In genomic region chr10:131773321-131773988, GRCh38 we compare ENCODE assay signal across 19 cellular contexts.
A peak's percentile ranks its signal among the peaks of the same experiment; 100 is the strongest.
DNase-seq lines count a peak whose midpoint lies in the region; ATAC-seq, FAIRE-seq and TF ChIP-seq lines count a peak whose summit lies in the region.
"Had no signal": no experiment of that assay in that cellular context is flagged by ENCODE, and none has a peak within 500 bp of the region (broad histone marks: within the 10 kb centered on the region; RNA-seq: fewer than 3 reads in every experiment).

No MANE protein-coding gene starts in this region.

- DNase-seq in kidney (peak; percentile 37), posterior vena cava (ENCODE audit: low spot score) (peak; percentile 56), omental fat pad (ENCODE audit: low spot score) (no peak), NCI-H69 (lab: John Stamatoyannopoulos, UW) (no peak)
- DNase-seq: CD4-positive, alpha-beta T cell; EL; NCI-H1417; NCI-H187 treated with DMSO at 0.1 percent for 48 hours; NCI-H345; NCI-H526 treated with DMSO at 0.1 percent for 48 hours; SIG-M5 had no signal

- TF ChIP-seq EP300 in Ishikawa (IDR thresholded peaks at IDR 0.05; ENCODE audit: borderline replicate concordance), result no peak

- peaks cover 33 to 53% (median 37%) of the 10 kb centered on the region in 11 experiments for H3K9me3 ChIP-seq in BLaER1 treated with 17β-estradiol and CSF1 and Interleukin-3, amounts not matched to agents 10 nM and 100 nM (replicated peaks in 1 of 11)
- H3K9me3 ChIP-seq in kidney (ENCODE audit: control insufficient read depth in 1 of 2, low read length in 2 of 2), result peaks cover 7 to 24% of the 10 kb centered on the region in 2 donors

- H3K36me3 Mint-ChIP-seq in activated T-helper 17 cell treated with anti-CD3 and anti-CD28 coated beads, Interleukin-2, amount 50 U/mL, for 72 hours (ENCODE audit: low read depth), result no peaks in the 10 kb centered on the region

- TF ChIP-seq CTCF in kidney (IDR thresholded peaks at IDR 0.05; ENCODE audit: borderline replicate concordance, extremely low read depth, insufficient read depth), result no peak
- no peak for TF ChIP-seq CTCF in omental fat pad (IDR thresholded peaks at IDR 0.05)

- no peak for TF ChIP-seq RAD21 in Ishikawa (IDR thresholded peaks at IDR 0.05; ENCODE audit: low read depth)

- peaks cover 0 to 59% (median 48%) of the 10 kb centered on the region in 10 experiments; a peak in 16 of 20 replicates for H3K4me1 ChIP-seq in BLaER1 treated with 17β-estradiol and CSF1 and Interleukin-3, amounts not matched to agents 10 nM and 100 nM
- no peaks in the 10 kb centered on the region for H3K4me1 ChIP-seq in kidney (ENCODE audit: control insufficient read depth in 1 of 2, insufficient read depth in 1 of 2, low read depth in 1 of 2, low read length in 2 of 2)

- peaks cover 0 to 45% (median 11%) of the 10 kb centered on the region in 11 experiments; a peak in 13 of 22 replicates for H3K27me3 ChIP-seq in BLaER1 treated with 17β-estradiol and CSF1 and Interleukin-3, amounts not matched to agents 10 nM and 100 nM

- no peak overlapping the region for H3K27ac Mint-ChIP-seq in activated T-helper 17 cell treated with anti-CD3 and anti-CD28 coated beads, Interleukin-2, amount 50 U/mL, for 72 hours
- H3K27ac Mint-ChIP-seq: CD4-positive, alpha-beta T cell had no signal

- H3K4me3 Mint-ChIP-seq in activated T-helper 17 cell treated with anti-CD3 and anti-CD28 coated beads, Interleukin-2, amount 50 U/mL, for 72 hours, result no peak overlapping the region
- H3K4me3 Mint-ChIP-seq: CD4-positive, alpha-beta T cell had no signal

- H3K27me3 Mint-ChIP-seq in activated T-helper 17 cell treated with anti-CD3 and anti-CD28 coated beads, Interleukin-2, amount 50 U/mL, for 72 hours, result peaks cover 7% of the 10 kb centered on the region

- H4K20me1 ChIP-seq in BLaER1 treated with 17β-estradiol and CSF1 and Interleukin-3, amounts not matched to agents 10 nM and 100 nM, result no peaks in the 10 kb centered on the region; a peak in 1 of 22 replicates

- intact Hi-C loops in kidney (cut with DNase I) (no loop called here), posterior vena cava (cut with DNase I) (no loop called here)

- peaks cover 21% of the 10 kb centered on the region for H3K9me3 Mint-ChIP-seq in activated T-helper 17 cell treated with anti-CD3 and anti-CD28 coated beads, Interleukin-2, amount 50 U/mL, for 72 hours

- no peaks in the 10 kb centered on the region for H3K4me1 Mint-ChIP-seq in activated T-helper 17 cell treated with anti-CD3 and anti-CD28 coated beads, Interleukin-2, amount 50 U/mL, for 72 hours

- H3K9ac ChIP-seq in BLaER1 treated with 17β-estradiol and CSF1 and Interleukin-3, amounts not matched to agents 10 nM and 100 nM, result no peak overlapping the region
- no peak overlapping the region for H3K9ac ChIP-seq in kidney (ENCODE audit: low read length in 2 of 2)

- H3K4me3 ChIP-seq in BLaER1 treated with 17β-estradiol and CSF1 and Interleukin-3, amounts not matched to agents 10 nM and 100 nM, result no peak overlapping the region
- no peak overlapping the region for H3K4me3 ChIP-seq in kidney (ENCODE audit: low read length in 2 of 2)
- H3K4me3 ChIP-seq: K562 had no signal

- H3K27ac ChIP-seq in BLaER1 treated with 17β-estradiol and CSF1 and Interleukin-3, amounts not matched to agents 10 nM and 100 nM, result no peak overlapping the region
- no peak overlapping the region for H3K27ac ChIP-seq in kidney (ENCODE audit: low read depth in 2 of 2, low read length in 2 of 2)
- H3K27ac ChIP-seq: HL-60 had no signal

- H3K36me3 ChIP-seq in BLaER1 treated with 17β-estradiol and CSF1 and Interleukin-3, amounts not matched to agents 10 nM and 100 nM, result peaks cover 0 to 13% (median 0%) of the 10 kb centered on the region in 11 experiments; a peak in 3 of 22 replicates
- no peaks in the 10 kb centered on the region for H3K36me3 ChIP-seq in kidney (ENCODE audit: control insufficient read depth in 1 of 2, insufficient read depth in 2 of 2, low read length in 2 of 2)

- H3K4me2 ChIP-seq in BLaER1 treated with 17β-estradiol and CSF1 and Interleukin-3, amounts not matched to agents 10 nM and 100 nM, result peak overlapping the region in 8 of 11 experiments; percentile 42 to 87 (median 66); a peak in 16 of 22 replicates

- no peak for FAIRE-seq in kidney (lab: Jason Lieb, UNC)
- FAIRE-seq: HTR-8/SVneo, K562, RCC 7860 had no signal

- no peak for ATAC-seq in activated T-helper 17 cell treated with anti-CD3 and anti-CD28 coated beads, Interleukin-2, amount 50 U/mL, for 72 hours (replicated peaks)
- ATAC-seq in omental fat pad (ENCODE audit: low FRiP score), result no peak
- ATAC-seq: HCT116, K562 had no signal

TF ChIP-seq in Ishikawa, 13 proteins besides CTCF, POLR2A, EP300 and RAD21:
- 0 out of 2 replicates have a peak, but pooled peaks have one; percentile 39 for TF ChIP-seq MAX (IDR thresholded peaks at IDR 0.05)
- TF ChIP-seq FOXM1 (IDR thresholded peaks at IDR 0.05; ENCODE audit: borderline replicate concordance, low read depth), result no peak

Comparison
In these comparisons a context has a peak if more than half of its experiments do, and no peak if none do; other contexts are left out.
1. DNase-seq: peak in kidney (single experiment) and posterior vena cava (single experiment); none in omental fat pad (single experiment) and NCI-H69 (single experiment).